Comparison of ENCODE assay signal across 26 cellular contexts in genomic region chr15:66285462-66286280, GRCh38. TPM values are rescaled to one million over a fixed set of nuclear protein-coding genes. Genes with fewer than 3 reads are reported as not detected.
A peak's percentile ranks its signal among the peaks of the same experiment; 100 is the strongest.
DNase-seq lines count a peak whose midpoint lies in the region; ATAC-seq and TF ChIP-seq lines count a peak whose summit lies in the region.
"Had no signal": no experiment of that assay in that cellular context is flagged by ENCODE, and none has a peak within 500 bp of the region (broad histone marks: within the 10 kb centered on the region; RNA-seq: fewer than 3 reads in every experiment).

No MANE protein-coding gene starts in this region.

- H4K20me1 ChIP-seq in DND-41 (ENCODE audit: insufficient read depth, low read length) = no peaks in the 10 kb centered on the region

- no peak overlapping the region for H4K91ac ChIP-seq in trophoblast cell (ENCODE audit: low read depth, low read length)

- H3K36me3 Mint-ChIP-seq in CD14-positive monocyte = no peaks in the 10 kb centered on the region
- H3K36me3 Mint-ChIP-seq: activated CD4-positive, alpha-beta memory T cell treated with anti-CD3 and anti-CD28 coated beads for 36 hours; activated naive CD4-positive, alpha-beta T cell treated with anti-CD3 and anti-CD28 coated beads, Interleukin-2, amount 10 ng/mL, durations not matched to agents 7 days and 5 days; neural progenitor cell had no signal

- H3K4me3 ChIP-seq in DND-41 (ENCODE audit: low read depth in 1 of 2, low read length in 2 of 2) = no peak overlapping the region
- H3K4me3 ChIP-seq in Jurkat, Clone E6-1 (ENCODE audit: low read length) = no peak overlapping the region
- H3K4me3 ChIP-seq in left lung = no peak overlapping the region
- H3K4me3 ChIP-seq in trophoblast cell (ENCODE audit: low read depth, low read length) = no peak overlapping the region
- H3K4me3 ChIP-seq in aorta (ENCODE audit: low read length in 2 of 2) = no peak overlapping the region
- H3K4me3 ChIP-seq: breast epithelium, GM23248, neural progenitor cell, upper lobe of left lung had no signal

- H3K36me3 ChIP-seq in DND-41 (ENCODE audit: insufficient read depth, low read length) (no peaks in the 10 kb centered on the region), left lung (no peaks in the 10 kb centered on the region), trophoblast cell (ENCODE audit: control insufficient read depth in 1 of 2, insufficient read depth in 2 of 2, low read length in 2 of 2) (no peaks in the 10 kb centered on the region), aorta (ENCODE audit: control insufficient read depth in 1 of 2, insufficient read depth in 2 of 2, low read length in 1 of 2) (no peaks in the 10 kb centered on the region)
- H3K36me3 ChIP-seq: breast epithelium, neural progenitor cell, upper lobe of left lung had no signal

- H3K27me3 Mint-ChIP-seq in CD14-positive monocyte (ENCODE audit: low read depth in 3 of 3) = peaks cover 0 to 2% (median 0%) of the 10 kb centered on the region in 3 donors
- H3K27me3 Mint-ChIP-seq: activated CD4-positive, alpha-beta memory T cell treated with anti-CD3 and anti-CD28 coated beads for 36 hours; CD4-positive, alpha-beta T cell had no signal

- intact Hi-C loops in left lung (cut with DNase I) = no loop called here
- intact Hi-C loops in CD14-positive monocyte (cut with micrococcal nuclease) = no loop called here
- intact Hi-C loops in aorta (cut with DNase I) = loop anchor here (5.0 to 10.0 kb wide), 4 partner anchors 368 to 651 kb away; no protein-coding TSS in a partner anchor

- peaks cover 2% of the 10 kb centered on the region for H3K4me1 Mint-ChIP-seq in CD14-positive monocyte

- no peak overlapping the region for H3K23ac ChIP-seq in trophoblast cell (ENCODE audit: low read length)

- H2AFZ ChIP-seq in DND-41 (ENCODE audit: low read depth, low read length) (no peak overlapping the region), trophoblast cell (ENCODE audit: insufficient read depth, low read length, poor library complexity) (no peak overlapping the region)
- H2AFZ ChIP-seq: GM23248, neural progenitor cell had no signal

- H3K79me1 ChIP-seq in trophoblast cell (ENCODE audit: low read length) = no peaks in the 10 kb centered on the region

- H4K8ac ChIP-seq in trophoblast cell (ENCODE audit: low read depth, low read length) = no peak overlapping the region

- no peak overlapping the region for H3K14ac ChIP-seq in trophoblast cell (ENCODE audit: low read length)

- no peak overlapping the region for H3K27ac Mint-ChIP-seq in CD14-positive monocyte
- H3K27ac Mint-ChIP-seq: activated CD4-positive, alpha-beta memory T cell treated with anti-CD3 and anti-CD28 coated beads for 36 hours; activated naive CD4-positive, alpha-beta T cell treated with anti-CD3 and anti-CD28 coated beads, Interleukin-2, amount 10 ng/mL, durations not matched to agents 7 days and 5 days; activated T-helper 1 cell treated with anti-CD3 and anti-CD28 coated beads, Interleukin-12 subunit alpha, Interleukin-12 subunit beta, Interleukin-2, Interleukin-4 antibody, amounts not matched to agents 30 ng/mL and 10 ng/mL and 1 ng/mL, durations not matched to agents 14 hours and 24 hours and 36 hours; CD4-positive, alpha-beta T cell; neural progenitor cell had no signal

- ATAC-seq in DND-41 (ENCODE audit: insufficient read depth, low read depth) = peak; percentile 77
- peak; percentile 52 for ATAC-seq in left lung
- ATAC-seq in aorta (ENCODE audit: low FRiP score) = no peak
- ATAC-seq: left lobe of liver, Panc1, right cardiac atrium had no signal

- no peak overlapping the region for H3K9ac ChIP-seq in DND-41 (ENCODE audit: low read depth, low read length)
- no peak overlapping the region for H3K9ac ChIP-seq in trophoblast cell (ENCODE audit: low read length)
- H3K9ac ChIP-seq: GM23248, neural progenitor cell had no signal

- H3K4me3 Mint-ChIP-seq in CD14-positive monocyte = no peak overlapping the region
- H3K4me3 Mint-ChIP-seq: activated CD4-positive, alpha-beta memory T cell treated with anti-CD3 and anti-CD28 coated beads for 36 hours; activated naive CD4-positive, alpha-beta T cell treated with anti-CD3 and anti-CD28 coated beads, Interleukin-2, amount 10 ng/mL, durations not matched to agents 7 days and 5 days; activated T-helper 1 cell treated with anti-CD3 and anti-CD28 coated beads, Interleukin-12 subunit alpha, Interleukin-12 subunit beta, Interleukin-2, Interleukin-4 antibody, amounts not matched to agents 30 ng/mL and 10 ng/mL and 1 ng/mL, durations not matched to agents 14 hours and 24 hours and 36 hours; CD4-positive, alpha-beta T cell; neural progenitor cell had no signal

- no peaks in the 10 kb centered on the region for H3K79me2 ChIP-seq in DND-41 (ENCODE audit: insufficient read depth, low read length)
- no peaks in the 10 kb centered on the region for H3K79me2 ChIP-seq in trophoblast cell (ENCODE audit: control insufficient read depth, insufficient read depth, low read length, poor library complexity)

- H4K12ac ChIP-seq in trophoblast cell (ENCODE audit: low read depth, low read length) = no peak overlapping the region

- no peaks in the 10 kb centered on the region for H3K4me1 ChIP-seq in DND-41 (ENCODE audit: insufficient read depth, low read length)
- H3K4me1 ChIP-seq in left lung = peaks cover 0 to 6% of the 10 kb centered on the region in 2 donors
- no peaks in the 10 kb centered on the region for H3K4me1 ChIP-seq in trophoblast cell (ENCODE audit: control insufficient read depth in 1 of 2, insufficient read depth in 2 of 2, low read length in 2 of 2)
- H3K4me1 ChIP-seq in aorta (ENCODE audit: control insufficient read depth in 1 of 2, insufficient read depth in 2 of 2, low read length in 2 of 2) = no peaks in the 10 kb centered on the region
- H3K4me1 ChIP-seq: breast epithelium had no signal

- H3K9me3 Mint-ChIP-seq in CD14-positive monocyte = no peaks in the 10 kb centered on the region
- H3K9me3 Mint-ChIP-seq: activated CD4-positive, alpha-beta memory T cell treated with anti-CD3 and anti-CD28 coated beads for 36 hours; activated naive CD4-positive, alpha-beta T cell treated with anti-CD3 and anti-CD28 coated beads, Interleukin-2, amount 10 ng/mL, durations not matched to agents 7 days and 5 days; activated T-helper 1 cell treated with anti-CD3 and anti-CD28 coated beads, Interleukin-12 subunit alpha, Interleukin-12 subunit beta, Interleukin-2, Interleukin-4 antibody, amounts not matched to agents 30 ng/mL and 10 ng/mL and 1 ng/mL, durations not matched to agents 14 hours and 24 hours and 36 hours; CD4-positive, alpha-beta T cell; neural progenitor cell had no signal

- H3K4ac ChIP-seq in trophoblast cell (ENCODE audit: low read depth, low read length) = no peak overlapping the region

- H3K9me3 ChIP-seq in DND-41 (ENCODE audit: insufficient read depth, low read length, severe bottlenecking) = no peaks in the 10 kb centered on the region
- H3K9me3 ChIP-seq in left lung = no peaks in the 10 kb centered on the region
- no peaks in the 10 kb centered on the region for H3K9me3 ChIP-seq in trophoblast cell (ENCODE audit: insufficient read depth, low read depth, low read length)
- H3K9me3 ChIP-seq in aorta (ENCODE audit: control insufficient read depth, low read length) = no peaks in the 10 kb centered on the region
- H3K9me3 ChIP-seq: breast epithelium, upper lobe of left lung had no signal

- H3K27me3 ChIP-seq in DND-41 (ENCODE audit: insufficient read depth, low read length, poor library complexity) = no peaks in the 10 kb centered on the region
- no peaks in the 10 kb centered on the region for H3K27me3 ChIP-seq in left lung
- no peaks in the 10 kb centered on the region for H3K27me3 ChIP-seq in trophoblast cell (ENCODE audit: insufficient read depth, low read length)
- H3K27me3 ChIP-seq in aorta (ENCODE audit: control insufficient read depth in 1 of 2, insufficient read depth in 2 of 2, low read length in 1 of 2) = no peaks in the 10 kb centered on the region
- H3K27me3 ChIP-seq: breast epithelium, neural progenitor cell, upper lobe of left lung had no signal

- no peak overlapping the region for H3K18ac ChIP-seq in trophoblast cell (ENCODE audit: low read length)

- no CpG with 5 or more reads among the region's 7 CpGs for WGBS in trophoblast cell (ENCODE audit: extremely low coverage, insufficient coverage, insufficient read length)
- WGBS in aorta, 2 donors = 81 to 82% methylated on average over 7 of the region's 7 CpGs

- H2BK5ac ChIP-seq in trophoblast cell (ENCODE audit: low read depth, low read length, poor library complexity) = no peak overlapping the region

- H3K27ac ChIP-seq in DND-41 (ENCODE audit: low read length) (no peak overlapping the region), VCaP (peak overlapping the region; percentile 49; the same call in 1 of the 2 replicates), left lung (no peak overlapping the region), trophoblast cell (ENCODE audit: low read depth, low read length) (no peak overlapping the region), aorta (ENCODE audit: low read depth in 1 of 2, low read length in 2 of 2) (no peak overlapping the region)
- H3K27ac ChIP-seq: breast epithelium, GM23248, neural progenitor cell, upper lobe of left lung had no signal

- no peak overlapping the region for H2AK5ac ChIP-seq in trophoblast cell (ENCODE audit: low read length)

- no peak overlapping the region for H2BK120ac ChIP-seq in trophoblast cell (ENCODE audit: insufficient read depth, low read length, poor library complexity)

- DNase-seq in DND-41 (peak; percentile 51), left lung (no peak), trophoblast cell (no peak), CD14-positive monocyte (ENCODE audit: low spot score) (no peak), aorta (no peak)
- DNase-seq in Jurkat, Clone E6-1 (ENCODE audit: low read depth, low spot score) = peak; percentile 58
- DNase-seq: activated CD4-positive, alpha-beta memory T cell treated with anti-CD3 and anti-CD28 coated beads for 36 hours; activated CD4-positive, CD25-positive, alpha-beta regulatory T cell treated with anti-CD3 and anti-CD28 coated beads, Interleukin-2, amount 50 U/mL, for 72 hours; activated CD8-positive, alpha-beta memory T cell treated with anti-CD3 and anti-CD28 coated beads, Interleukin-2, amount 50 U/mL, for 4 hours; activated naive CD4-positive, alpha-beta T cell treated with anti-CD3 and anti-CD28 coated beads, Interleukin-2, amount 10 ng/mL, durations not matched to agents 7 days and 5 days; amniotic stem cell; CD4-positive, alpha-beta T cell; effector memory CD4-positive, alpha-beta T cell; foreskin fibroblast; GM23248; mesenchymal stem cell; NCI-H2081 treated with DMSO at 0.1 percent for 48 hours; SIG-M5 had no signal

- H3K4me2 ChIP-seq in DND-41 (ENCODE audit: insufficient read depth, low read length) (no peak overlapping the region), trophoblast cell (ENCODE audit: low read length) (no peak overlapping the region)
- H3K4me2 ChIP-seq: neural progenitor cell had no signal

- H2BK12ac ChIP-seq in trophoblast cell (ENCODE audit: low read length) = no peak overlapping the region

- TF ChIP-seq CTCF in DND-41 (IDR thresholded peaks at IDR 0.05; ENCODE audit: borderline replicate concordance, extremely low read depth, low read length, poor library complexity, severe bottlenecking) = no peak
- TF ChIP-seq CTCF in VCaP (conservative IDR thresholded peaks at IDR 0.05) = no peak
- no peak for TF ChIP-seq CTCF in left lung (IDR thresholded peaks at IDR 0.05)
- no peak for TF ChIP-seq CTCF in CD14-positive monocyte (IDR thresholded peaks at IDR 0.05)

RNA-seq across cellular contexts. Expression of gene DIS3L, which starts 7.7 kb away (rescaled TPM):
- 25.5 TPM for polyA plus RNA-seq in Jurkat, Clone E6-1 (2012; ENCODE audit: insufficient read depth, insufficient read length)
- total RNA-seq in left lung (10 to 100 TPM; 23.8 to 26.9 TPM), aorta (10 to 100 TPM; 18.3 to 36.2 TPM)
- polyA plus RNA-seq in trophoblast cell (2013) = 6.3 and 6.5 TPM in 2 replicates
- polyA plus RNA-seq in CD14-positive monocyte (10 to 100 TPM; 13.2 to 17.0 TPM), aorta (10 to 100 TPM; 10.6 to 18.0 TPM)

RNA-seq across cellular contexts. Expression of gene MEGF11, which starts 32.1 kb away (rescaled TPM):
- not detected for polyA plus RNA-seq in Jurkat, Clone E6-1 (2012; ENCODE audit: insufficient read depth, insufficient read length)
- total RNA-seq in left lung (1 to 10 TPM in 1 of 2 donors, not detected in 1; 2.6 TPM), aorta (not detected)
- 0.01 and 0.10 TPM in 2 replicates for polyA plus RNA-seq in trophoblast cell (2013)
- polyA plus RNA-seq in CD14-positive monocyte (not detected), aorta (not detected)
- total RNA-seq: activated CD4-positive, alpha-beta memory T cell treated with anti-CD3 and anti-CD28 coated beads for 36 hours; activated T-helper 1 cell treated with anti-CD3 and anti-CD28 coated beads, Interleukin-12 subunit alpha, Interleukin-12 subunit beta, Interleukin-2, Interleukin-4 antibody, amounts not matched to agents 30 ng/mL and 10 ng/mL and 1 ng/mL, durations not matched to agents 14 hours and 24 hours and 36 hours; breast epithelium; CD4-positive, alpha-beta T cell; GM23248; left lobe of liver had no signal

Comparison
In these comparisons a context has a peak if more than half of its experiments do, and no peak if none do; other contexts are left out.
1. DNase-seq: peak in DND-41 (single experiment) and Jurkat, Clone E6-1 (single experiment); none in left lung (0 of 2), trophoblast cell (0 of 2), CD14-positive monocyte (single experiment) and aorta (0 of 2).
2. intact Hi-C loops: an anchor here in aorta (5.0 to 10.0 kb wide); none called in left lung and CD14-positive monocyte.